Comparison of ENCODE assay signal across 9 cellular contexts in genomic region chrX:154799554-154800348, GRCh38. TPM values are rescaled to one million over a fixed set of nuclear protein-coding genes. Genes with fewer than 3 reads are reported as not detected.
A peak's percentile ranks its signal among the peaks of the same experiment; 100 is the strongest.
DNase-seq lines count a peak whose midpoint lies in the region; ATAC-seq, FAIRE-seq and TF ChIP-seq lines count a peak whose summit lies in the region.
"Had no signal": no experiment of that assay in that cellular context is flagged by ENCODE, and none has a peak within 500 bp of the region (broad histone marks: within the 10 kb centered on the region; RNA-seq: fewer than 3 reads in every experiment).

No MANE protein-coding gene starts in this region.

- DNase-seq in MCF 10A (ENCODE audit: unreplicated experiment) (peak; percentile 53), mammary epithelial cell (no peak), SHP77 treated with DMSO at 0.1 percent for 48 hours (lab: John Stamatoyannopoulos, UW) (peak; percentile 93), iPS-NIHi11 (ENCODE audit: low spot score) (peak; percentile 26), urothelium cell line (ENCODE audit: low spot score) (peak; percentile 10), HuH-7.5 (ENCODE audit: low spot score) (no peak)
- no peak for DNase-seq in stimulated activated naive CD4-positive, alpha-beta T cell treated with Interleukin-2 at 50 U/mL for 16 hours (lab: John Stamatoyannopoulos, UW)

- no peaks in the 10 kb centered on the region for H4K20me1 ChIP-seq in mammary epithelial cell (ENCODE audit: insufficient read depth, low read length)

- ATAC-seq in GM18498 (IDR thresholded peaks at IDR 0.05; ENCODE audit: unreplicated experiment): no peak

- H3K4me1 ChIP-seq in mammary epithelial cell (ENCODE audit: insufficient read depth, low read length): peaks cover 5% of the 10 kb centered on the region

- H3K79me2 ChIP-seq in mammary epithelial cell (ENCODE audit: insufficient read depth, low read length): no peaks in the 10 kb centered on the region

- in situ Hi-C loops in mammary epithelial cell (cut with MboI; ENCODE audit: low sequenced_read_pairs in 2 of 2): no loop called here

- H3K27me3 Mint-ChIP-seq in MCF 10A (ENCODE audit: insufficient read depth, unreplicated experiment): no peaks in the 10 kb centered on the region

- no peak overlapping the region for H3K9ac ChIP-seq in mammary epithelial cell (ENCODE audit: insufficient read depth, low read length)

- no peak overlapping the region for H2AFZ ChIP-seq in mammary epithelial cell (ENCODE audit: low read depth, low read length)

- H3K4me1 Mint-ChIP-seq in MCF 10A (ENCODE audit: insufficient read depth, unreplicated experiment): peaks cover 36% of the 10 kb centered on the region

- H3K4me3 Mint-ChIP-seq in MCF 10A (ENCODE audit: unreplicated experiment): no peak overlapping the region

- H3K9me3 ChIP-seq in mammary epithelial cell (replicated peaks; ENCODE audit: insufficient read depth, low read length): no peaks in the 10 kb centered on the region

- intact Hi-C loops in MCF 10A (cut with micrococcal nuclease) (no loop called here), mammary epithelial cell (cut with micrococcal nuclease) (no loop called here)

- BruUV-seq in MCF 10A (replicated peaks; lab: Mats Ljungman, UMichigan): no TSS peak
- no TSS peak for BruUV-seq in mammary epithelial cell (replicated peaks; lab: Mats Ljungman, UMichigan)

- no peaks in the 10 kb centered on the region for H3K36me3 ChIP-seq in mammary epithelial cell (ENCODE audit: insufficient read depth, low read length)

- TF ChIP-seq CTCF in MCF 10A (IDR thresholded peaks at IDR 0.05; ENCODE audit: unreplicated experiment) (no peak), mammary epithelial cell (conservative IDR thresholded peaks at IDR 0.05 in 1 of 2, IDR thresholded peaks at IDR 0.05 in 1 of 2; ENCODE audit: extremely low read depth in 1 of 2, insufficient read depth in 1 of 2, low read depth in 1 of 2, low read length in 2 of 2) (no peak)

- H3K4me3 ChIP-seq in mammary epithelial cell (replicated peaks in 1 of 3; ENCODE audit: insufficient read depth in 1 of 3, low read depth in 2 of 3, low read length in 3 of 3): no peak overlapping the region

- CTCF ChIA-PET in MCF 10A (lab: Yijun Ruan, JAX) (interaction anchor here (0.5 kb wide), 1 partner anchor 42 kb away, joined by 3 read pairs; no protein-coding TSS in a partner anchor), mammary epithelial cell (lab: Charles Lee; ENCODE audit: low non-redundant PET) (no interaction called here)

- peak overlapping the region; percentile 72 for H3K27ac Mint-ChIP-seq in MCF 10A (ENCODE audit: low read depth, unreplicated experiment)

- no peak for FAIRE-seq in urothelium cell line (lab: Jason Lieb, UNC)

- H3K27ac ChIP-seq in mammary epithelial cell (ENCODE audit: insufficient read depth, low read depth, low read length): no peak overlapping the region

- WGBS in mammary epithelial cell (ENCODE audit: low coverage, missing lambda C conversion rate): 62% methylated on average over 9 of the region's 9 CpGs

- H3K9me3 Mint-ChIP-seq in MCF 10A (ENCODE audit: unreplicated experiment): no peaks in the 10 kb centered on the region

- no peaks in the 10 kb centered on the region for H3K36me3 Mint-ChIP-seq in MCF 10A (ENCODE audit: insufficient read depth, unreplicated experiment)

- POLR2A ChIA-PET in MCF 10A (lab: Yijun Ruan, JAX): interaction anchor here (0.6 to 1.8 kb wide), 7 partner anchors 12 to 402 kb away, joined by 3 to 6 read pairs (median 3); no protein-coding TSS in a partner anchor

- no peak overlapping the region for H3K4me2 ChIP-seq in mammary epithelial cell (ENCODE audit: insufficient read depth, low read depth, low read length)

- H3K27me3 ChIP-seq in mammary epithelial cell (ENCODE audit: insufficient read depth, low read length): no peaks in the 10 kb centered on the region

- dilution Hi-C loops in mammary epithelial cell (cut with HindIII; ENCODE audit: low sequenced_read_pairs): no loop called here

RNA-seq across cellular contexts. Expression of gene MPP1, which starts 5.5 kb away (rescaled TPM):
- 11.8 and 12.7 TPM in 2 replicates for total RNA-seq in MCF 10A (2022)
- total RNA-seq in mammary epithelial cell: 1 to 10 TPM; 8.2 to 9.7 TPM
- 8.7 TPM for polyA plus RNA-seq in mammary epithelial cell
- 18.1 TPM for polyA minus RNA-seq in mammary epithelial cell

RNA-seq across cellular contexts. Expression of gene SMIM9, which starts 34.7 kb away (rescaled TPM):
- total RNA-seq in MCF 10A (2022) (not detected in 2 replicates), mammary epithelial cell (not detected)
- not detected for polyA plus RNA-seq in mammary epithelial cell
- not detected for polyA minus RNA-seq in mammary epithelial cell
- total RNA-seq: right cardiac atrium had no signal
- polyA plus RNA-seq: right cardiac atrium had no signal

RNA-seq across cellular contexts. Expression of gene DKC1, which starts 37.1 kb away (rescaled TPM):
- total RNA-seq in MCF 10A (2022) (149 and 196 TPM in 2 replicates), mammary epithelial cell (10 to 100 TPM; 31.3 to 93.0 TPM)
- polyA plus RNA-seq in mammary epithelial cell: 69.3 TPM
- polyA minus RNA-seq in mammary epithelial cell: 89.0 TPM

RNA-seq across cellular contexts. Expression of gene GAB3, which starts 48.9 kb away (rescaled TPM):
- total RNA-seq in MCF 10A (2022) (2.0 and 2.1 TPM in 2 replicates), mammary epithelial cell (1 to 10 TPM in 1 of 2 donors, under 1 TPM in 1; 0.61 to 2.8 TPM)
- polyA plus RNA-seq in mammary epithelial cell: 0.28 TPM
- polyA minus RNA-seq in mammary epithelial cell: 0.26 TPM

Comparison
In these comparisons a context has a peak if more than half of its experiments do, and no peak if none do; other contexts are left out.
1. DNase-seq: peak in MCF 10A (single experiment), SHP77 treated with DMSO at 0.1 percent for 48 hours (single experiment), iPS-NIHi11 (single experiment) and urothelium cell line (single experiment); none in mammary epithelial cell (single experiment), stimulated activated naive CD4-positive, alpha-beta T cell treated with Interleukin-2 at 50 U/mL for 16 hours (single experiment) and HuH-7.5 (single experiment).